In genomic region chr3:138963161-138963560, GRCh38 we compare ENCODE assay signal across 2 cellular contexts.
TF ChIP-seq lines count a peak whose summit lies in the region.

No MANE protein-coding gene starts in this region.

TF ChIP-seq in GM23338, 12 proteins besides CTCF, POLR2A, EP300 and RAD21:
- TF ChIP-seq REST (IDR thresholded peaks at IDR 0.05; ENCODE audit: unreplicated experiment) (no peak), POLR2AphosphoS5 (IDR thresholded peaks at IDR 0.05; ENCODE audit: low read depth) (no peak), ETS1 (IDR thresholded peaks at IDR 0.05) (no peak), EZH2phosphoT487 (IDR thresholded peaks at IDR 0.05; ENCODE audit: unreplicated experiment) (no peak), CREB1 (CRISPR knock-in tag; IDR thresholded peaks at IDR 0.05; ENCODE audit: low read depth) (no peak), ZNF462 (CRISPR knock-in tag; IDR thresholded peaks at IDR 0.05) (no peak), ZNF331 (CRISPR knock-in tag; IDR thresholded peaks at IDR 0.05; ENCODE audit: low read depth) (no peak), JUNB (IDR thresholded peaks at IDR 0.05; ENCODE audit: unreplicated experiment) (no peak), STAT1 (IDR thresholded peaks at IDR 0.05; ENCODE audit: unreplicated experiment) (no peak), EZH2 (IDR thresholded peaks at IDR 0.05; ENCODE audit: low read depth, unreplicated experiment) (no peak), NANOG (IDR thresholded peaks at IDR 0.05; ENCODE audit: borderline replicate concordance) (no peak), ZNF114 (CRISPR knock-in tag; IDR thresholded peaks at IDR 0.05) (no peak)
TF ChIP-seq in GM23338: peak in this region for 0.

TF ChIP-seq in WTC11, 78 proteins besides CTCF, POLR2A, EP300 and RAD21 (continued from another document):
- TF ChIP-seq AFF4 (CRISPR knock-in tag; IDR thresholded peaks at IDR 0.05; ENCODE audit: borderline replicate concordance) (no peak), ZNF263 (CRISPR knock-in tag; IDR thresholded peaks at IDR 0.05; ENCODE audit: low read depth) (no peak), EMX1 (CRISPR knock-in tag; IDR thresholded peaks at IDR 0.05) (no peak), ZNF423 (CRISPR knock-in tag; IDR thresholded peaks at IDR 0.05) (no peak), STAT6 (CRISPR knock-in tag; conservative IDR thresholded peaks at IDR 0.05; ENCODE audit: low read depth) (no peak), ATF2 (CRISPR knock-in tag; IDR thresholded peaks at IDR 0.05; ENCODE audit: borderline replicate concordance, low read depth) (no peak), TP53 (CRISPR knock-in tag; IDR thresholded peaks at IDR 0.05) (no peak), ETV6 (CRISPR knock-in tag; IDR thresholded peaks at IDR 0.05) (no peak), SMAD4 (CRISPR knock-in tag; IDR thresholded peaks at IDR 0.05) (no peak)
